In genomic region chr13:113152894-113153809, GRCh38 we compare ENCODE assay signal across 8 cellular contexts. TPM values are rescaled to one million over a fixed set of nuclear protein-coding genes. Genes with fewer than 3 reads are reported as not detected.
DNase-seq lines count a peak whose midpoint lies in the region; ATAC-seq and TF ChIP-seq lines count a peak whose summit lies in the region.

No MANE protein-coding gene starts in this region.

- ATAC-seq in PC-3 (peak; percentile 74), left colon (peak; percentile 43), HG03039 (IDR thresholded peaks at IDR 0.05; ENCODE audit: unreplicated experiment) (no peak)

- POLR2A ChIA-PET in Caco-2 (lab: Charles Lee) (no interaction called here), PC-3 (lab: Charles Lee; ENCODE audit: unreplicated experiment) (no interaction called here)

- peak overlapping the region; percentile 86 for H3K4me2 ChIP-seq in PC-3 (ENCODE audit: low read length)

- H3K9me2 ChIP-seq in PC-3 (replicated peaks; ENCODE audit: low read length) = no peaks in the 10 kb centered on the region

- H3K27me3 Mint-ChIP-seq in Caco-2 (ENCODE audit: insufficient read depth, unreplicated experiment) = no peaks in the 10 kb centered on the region

- DNase-seq in Caco-2 = no peak
- DNase-seq in H7 = peak; percentile 83
- peak; percentile 18 for DNase-seq in PC-3
- DNase-seq in cardiac fibroblast (ENCODE audit: low read depth in 2 of 2) = peak; percentile 11 to 41
- DNase-seq in left colon = peak; percentile 59 to 64
- no peak for DNase-seq in superior temporal gyrus (ENCODE audit: extremely low spot score)

- intact Hi-C loops in Caco-2 (cut with micrococcal nuclease; ENCODE audit: unreplicated experiment) (no loop called here), PC-3 (cut with micrococcal nuclease) (no loop called here), left colon (cut with DNase I, micrococcal nuclease) (no loop called here)

- H3K36me3 ChIP-seq in Caco-2 (ENCODE audit: control insufficient read depth, insufficient read depth, low read length) (no peaks in the 10 kb centered on the region; the same call in 1 of the 2 replicates), H7 (replicated peaks; ENCODE audit: control insufficient read depth, insufficient read depth, low read length) (no peaks in the 10 kb centered on the region), PC-3 (ENCODE audit: low read depth, low read length) (no peaks in the 10 kb centered on the region), stomach smooth muscle (ENCODE audit: control insufficient read depth in 2 of 2, insufficient read depth in 2 of 2, low read length in 2 of 2) (no peaks in the 10 kb centered on the region)

- BruUV-seq in Caco-2 (replicated peaks; lab: Mats Ljungman, UMichigan) (TSS peak; percentile 95), PC-3 (replicated peaks; lab: Mats Ljungman, UMichigan) (TSS peak; percentile 99)

- peak overlapping the region; percentile 71 for H3K4me3 Mint-ChIP-seq in Caco-2 (ENCODE audit: unreplicated experiment)

- 0 out of 2 replicates have a peak, but pooled peaks cover 2% of the 10 kb centered on the region for H3K9me3 ChIP-seq in Caco-2
- no peaks in the 10 kb centered on the region for H3K9me3 ChIP-seq in PC-3 (ENCODE audit: low read length)
- H3K9me3 ChIP-seq in stomach smooth muscle (ENCODE audit: control insufficient read depth in 2 of 2, low read length in 2 of 2) = no peaks in the 10 kb centered on the region

- H3F3A ChIP-seq in PC-3 (ENCODE audit: low read length, unreplicated experiment) = no peaks in the 10 kb centered on the region

- no peaks in the 10 kb centered on the region for H4K20me1 ChIP-seq in PC-3 (ENCODE audit: low read length)

- H3K4me3 ChIP-seq in Caco-2 (ENCODE audit: low read depth, low read length) (peak overlapping the region; percentile 29), H7 (ENCODE audit: insufficient read depth, low read depth, low read length) (peak overlapping the region; percentile 48), PC-3 (ENCODE audit: low read length) (peak overlapping the region; percentile 60), cardiac fibroblast (replicated peaks in 1 of 2; ENCODE audit: low read depth in 2 of 2, low read length in 2 of 2) (peak overlapping the region; percentile 22 to 30), stomach smooth muscle (ENCODE audit: low read length in 2 of 2) (peak overlapping the region; percentile 74 to 77)

- CTCF ChIA-PET in Caco-2 (lab: Charles Lee) = no interaction called here
- CTCF ChIA-PET in PC-3 (lab: Charles Lee) = no interaction called here

- H3K9ac ChIP-seq in PC-3 (ENCODE audit: low read length) (peak overlapping the region; percentile 48), stomach smooth muscle (ENCODE audit: low read length in 2 of 2) (peak overlapping the region; percentile 72 to 76)

- peak overlapping the region; percentile 72 for H2AFZ ChIP-seq in PC-3 (ENCODE audit: low read length)

- H3K79me2 ChIP-seq in PC-3 (ENCODE audit: low read length) = no peaks in the 10 kb centered on the region

- TF ChIP-seq CTCF in Caco-2 (IDR thresholded peaks at IDR 0.05; ENCODE audit: insufficient read depth in 1 of 2, low read depth in 1 of 2, low read length in 1 of 2, severe bottlenecking in 1 of 2, unreplicated experiment in 1 of 2) = no peak
- no peak for TF ChIP-seq CTCF in PC-3 (conservative IDR thresholded peaks at IDR 0.05; ENCODE audit: low read depth, low read length)
- TF ChIP-seq CTCF in cardiac fibroblast (IDR thresholded peaks at IDR 0.05; ENCODE audit: low read depth, low read length) = no peak

- H3K4me1 Mint-ChIP-seq in Caco-2 (ENCODE audit: low read depth, unreplicated experiment) = peaks cover 19% of the 10 kb centered on the region

- H3K27me3 ChIP-seq in Caco-2 (replicated peaks; ENCODE audit: control insufficient read depth, insufficient read depth, low read length) (no peaks in the 10 kb centered on the region), H7 (ENCODE audit: control insufficient read depth, insufficient read depth, low read length) (peaks cover 17% of the 10 kb centered on the region), PC-3 (ENCODE audit: low read length) (no peaks in the 10 kb centered on the region), stomach smooth muscle (ENCODE audit: control insufficient read depth in 1 of 2, insufficient read depth in 2 of 2, low read length in 2 of 2) (peaks cover 0 to under 1% of the 10 kb centered on the region in 2 donors)

- H3K4me1 ChIP-seq in Caco-2 (peaks cover 15% of the 10 kb centered on the region), PC-3 (ENCODE audit: insufficient read depth, low read length) (peaks cover 16% of the 10 kb centered on the region), stomach smooth muscle (ENCODE audit: control insufficient read depth, insufficient read depth, low read length) (peaks cover 17% of the 10 kb centered on the region)

- peaks cover 9% of the 10 kb centered on the region for H3K9me3 Mint-ChIP-seq in Caco-2 (ENCODE audit: unreplicated experiment)

- H3K36me3 Mint-ChIP-seq in Caco-2 (ENCODE audit: insufficient read depth, unreplicated experiment) = peaks cover 5% of the 10 kb centered on the region

- H3K27ac ChIP-seq in PC-3 (ENCODE audit: low read length) (no peak overlapping the region), stomach smooth muscle (ENCODE audit: low read length) (peak overlapping the region; percentile 74)

- H3K27ac Mint-ChIP-seq in Caco-2 (ENCODE audit: unreplicated experiment) = peak overlapping the region; percentile 77

RNA-seq across cellular contexts. Expression of gene PROZ, which starts 5.3 kb away (rescaled TPM):
- total RNA-seq in Caco-2 (2022) (not detected in 2 replicates), PC-3 (2014; rRNA removed) (not detected in 2 replicates), left colon (not detected)
- total RNA-seq in H7 (2014; rRNA removed; shearing (Covaris generic)) = not detected in 2 replicates

RNA-seq across cellular contexts. Expression of gene F10, which starts 30.6 kb away (rescaled TPM):
- total RNA-seq in Caco-2 (2022) (26.3 and 34.3 TPM in 2 replicates), PC-3 (2014; rRNA removed) (not detected in 2 replicates), left colon (1 to 10 TPM; 1.6 to 4.7 TPM)
- total RNA-seq in H7 (2014; rRNA removed; shearing (Covaris generic)) = 1.3 and 2.1 TPM in 2 replicates

RNA-seq across cellular contexts. Expression of gene F7, which starts 47.6 kb away (rescaled TPM):
- 48.0 and 52.4 TPM in 2 replicates for total RNA-seq in Caco-2 (2022)
- total RNA-seq in H7 (2014; rRNA removed; shearing (Covaris generic)) = 0.28 and 1.5 TPM in 2 replicates
- not detected in 2 replicates for total RNA-seq in PC-3 (2014; rRNA removed)
- total RNA-seq in left colon = under 1 TPM in 1 of 2 donors, not detected in 1; 0.17 TPM

RNA-seq across cellular contexts. Expression of gene PCID2, which starts 55.3 kb away (rescaled TPM):
- total RNA-seq in Caco-2 (2022) (79.5 and 81.5 TPM in 2 replicates), PC-3 (2014; rRNA removed) (35.1 and 39.4 TPM in 2 replicates), left colon (10 to 100 TPM; 23.3 to 26.3 TPM)
- total RNA-seq in H7 (2014; rRNA removed; shearing (Covaris generic)) = 73.6 and 82.1 TPM in 2 replicates

RNA-seq across cellular contexts. Expression of gene CUL4A, which starts 56.3 kb away (rescaled TPM):
- total RNA-seq in Caco-2 (2022) (123 and 125 TPM in 2 replicates), PC-3 (2014; rRNA removed) (82.4 and 88.7 TPM in 2 replicates), left colon (10 to 100 TPM; 53.2 to 63.0 TPM)
- 109 and 118 TPM in 2 replicates for total RNA-seq in H7 (2014; rRNA removed; shearing (Covaris generic))

Comparison
In these comparisons a context has a peak if more than half of its experiments do, and no peak if none do; other contexts are left out.
1. DNase-seq: peak in H7 (single experiment), PC-3 (single experiment), cardiac fibroblast (2 of 2) and left colon (2 of 2); none in Caco-2 (0 of 2) and superior temporal gyrus (single experiment).
2. RNA of gene F7, which starts 47.6 kb away (total RNA-seq): 48.0 to 52.4 TPM in Caco-2; 0.28 to 1.5 TPM in H7, 0.17 TPM in left colon and not detected in PC-3; every median in the first group is over 10 times any median in the second.
3. Peak in every context shown above with its lines, with median percentiles within 50 percentile points of each other: H3K4me3 ChIP-seq.